14 cellular contexts compared by ENCODE assay signal in genomic region chr3:43619593-43619992, GRCh38.
"Had no signal": no experiment of that assay in that cellular context is flagged by ENCODE, and none has a peak within 500 bp of the region (broad histone marks: within the 10 kb centered on the region; RNA-seq: fewer than 3 reads in every experiment).

No MANE protein-coding gene starts in this region.

- DNase-seq: cortex of kidney; dorsolateral prefrontal cortex; effector CD8-positive, alpha-beta T cell; heart left ventricle; hippocampal formation; mammary epithelial cell; naive thymus-derived CD8-positive, alpha-beta T cell; nucleus accumbens; right cardiac atrium; stimulated activated CD4-positive, alpha-beta T cell treated with anti-CD3 and anti-CD28 coated beads, Interleukin-2, amount 100 ng/mL, for 48 hours; stimulated activated naive CD4-positive, alpha-beta T cell treated with Interleukin-2 at 50 U/mL for 16 hours; trophoblast cell had no signal

- ATAC-seq: heart left ventricle; left lobe of liver; naive thymus-derived CD8-positive, alpha-beta T cell; right cardiac atrium had no signal

- H3K9me3 ChIP-seq: heart left ventricle, ovary had no signal

- H3K27ac ChIP-seq: heart left ventricle, ovary had no signal

- H3K36me3 Mint-ChIP-seq: naive thymus-derived CD8-positive, alpha-beta T cell had no signal

- H3K27me3 ChIP-seq: dorsolateral prefrontal cortex, heart left ventricle, ovary had no signal

- H3K27me3 Mint-ChIP-seq: naive thymus-derived CD8-positive, alpha-beta T cell had no signal

- H3K4me3 ChIP-seq: heart left ventricle, ovary had no signal

- H3K9me3 Mint-ChIP-seq: naive thymus-derived CD8-positive, alpha-beta T cell had no signal

- H3K36me3 ChIP-seq: ovary had no signal
